In genomic region chr1:45490121-45490622, GRCh38 we compare ENCODE assay signal across 1 cellular context.
A peak's percentile ranks its signal among the peaks of the same experiment; 100 is the strongest.
TF ChIP-seq lines count a peak whose summit lies in the region.

No MANE protein-coding gene starts in this region.

TF ChIP-seq in K562, 482 proteins besides CTCF, POLR2A, EP300 and RAD21:
- TF ChIP-seq RBFOX2 (IDR thresholded peaks at IDR 0.05; ENCODE audit: low read depth, low read length) (no peak), MBD1 (CRISPR knock-in tag; IDR thresholded peaks at IDR 0.05) (0 out of 2 replicates have a peak, but pooled peaks have one; percentile 82), MLLT1 (IDR thresholded peaks at IDR 0.05) (peak in 1 of 2 experiments; percentile 72; a peak in 2 of 4 replicates), TCFL5 (CRISPR knock-in tag; conservative IDR thresholded peaks at IDR 0.05) (no peak), ZKSCAN1 (IDR thresholded peaks at IDR 0.05; ENCODE audit: low read depth, low read length) (no peak), ETS2 (tag; IDR thresholded peaks at IDR 0.05; ENCODE audit: borderline replicate concordance, poor library complexity, severe bottlenecking) (no peak)
